ENCODE assay signal across 10 cellular contexts in the genomic region with DNA sequence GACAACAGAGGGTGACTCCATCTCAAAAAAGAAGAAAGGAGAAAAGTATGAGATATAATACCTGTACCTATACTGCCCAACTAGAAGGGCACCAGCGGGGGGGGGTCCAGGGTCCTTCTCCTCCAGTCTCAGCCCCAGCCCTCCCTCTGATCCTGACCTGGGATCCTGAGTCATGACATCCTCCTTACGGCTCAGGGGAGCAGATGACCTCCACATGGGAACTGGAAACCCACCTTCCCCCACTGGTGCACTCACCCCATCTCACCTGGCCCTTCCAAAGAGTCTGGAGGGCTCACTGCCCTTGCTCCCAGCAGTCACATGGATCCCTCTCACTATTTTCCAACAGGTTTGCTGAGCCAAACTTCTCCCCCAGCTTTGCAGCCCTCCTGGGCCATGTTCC. TPM values are rescaled to one million over a fixed set of nuclear protein-coding genes. Genes with fewer than 3 reads are reported as not detected.
"Had no signal": no experiment of that assay in that cellular context is flagged by ENCODE, and none has a peak within 500 bp of the region (broad histone marks: within the 10 kb centered on the region; RNA-seq: fewer than 3 reads in every experiment).

No MANE protein-coding gene starts in this region.

- H3K36me3 ChIP-seq: HAP-1 had no signal

- H3K27ac ChIP-seq: GM23248, HL-60 had no signal

- DNase-seq: GM23248, GOT3, H7, HFFc6 had no signal

- H2AFZ ChIP-seq: GM23248 had no signal

- H3K4me1 Mint-ChIP-seq: IgD-negative memory B cell had no signal

- H3K4me1 ChIP-seq: HAP-1 had no signal

- H3K4me3 ChIP-seq: GM23248, HAP-1 had no signal

- ATAC-seq: HCT116, HepG2 had no signal

- H3K4me3 Mint-ChIP-seq: HFFc6, IgD-negative memory B cell had no signal

- H3K9ac ChIP-seq: GM23248 had no signal

- H3K27ac Mint-ChIP-seq: HFFc6, IgD-negative memory B cell had no signal

RNA-seq across cellular contexts. Expression of gene TUBA3C, which starts 24.2 kb away (rescaled TPM):
- total RNA-seq: GM23248, H4, H7, HepG2, HFFc6 had no signal
- polyA plus RNA-seq: GM23248, HepG2, IgD-negative memory B cell had no signal
